Comparison of ENCODE assay signal across 16 cellular contexts in the genomic region with DNA sequence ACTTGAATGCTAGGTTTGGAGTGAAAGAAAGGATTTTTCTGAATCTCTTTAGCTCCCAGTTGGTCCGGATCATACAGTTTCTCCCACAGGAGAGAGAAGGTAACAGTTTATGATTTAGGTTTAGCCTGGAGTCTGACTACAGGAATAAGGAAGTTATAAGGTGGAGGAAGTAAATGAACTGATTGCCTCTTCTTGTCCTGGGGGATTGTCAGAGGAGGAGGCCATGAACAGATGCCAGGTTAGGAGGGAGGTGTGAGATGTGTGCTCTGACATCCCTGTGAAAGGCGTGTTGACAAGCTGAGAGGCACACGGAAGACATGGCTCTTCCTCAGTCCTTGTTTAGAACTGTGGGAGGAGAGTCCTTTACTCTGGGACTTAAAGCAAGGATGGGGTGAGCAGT.
A peak's percentile ranks its signal among the peaks of the same experiment; 100 is the strongest.
DNase-seq lines count a peak whose midpoint lies in the region; ATAC-seq, FAIRE-seq and TF ChIP-seq lines count a peak whose summit lies in the region.
"Had no signal": no experiment of that assay in that cellular context is flagged by ENCODE, and none has a peak within 500 bp of the region (broad histone marks: within the 10 kb centered on the region; RNA-seq: fewer than 3 reads in every experiment).

No MANE protein-coding gene starts in this region.

- no peak for DNase-seq in activated naive CD8-positive, alpha-beta T cell treated with anti-CD3 and anti-CD28 coated beads, Interleukin-2, amount 10 ng/mL, durations not matched to agents 7 days and 5 days
- DNase-seq in activated naive CD8-positive, alpha-beta T cell treated with anti-CD3 and anti-CD28 coated beads for 36 hours: no peak
- no peak for DNase-seq in H1 (ENCODE audit: low read depth in 1 of 2, low spot score in 2 of 2)
- DNase-seq in nephron progenitor cell: no peak
- no peak for DNase-seq in activated CD8-positive, alpha-beta T cell treated with anti-CD3 and anti-CD28 coated beads, Interleukin-2, amount 10 ng/mL, durations not matched to agents 7 days and 5 days
- no peak for DNase-seq in NCI-H82 treated with DMSO at 0.1 percent for 48 hours (lab: John Stamatoyannopoulos, UW; ENCODE audit: unreplicated experiment)
- DNase-seq in hippocampal formation (lab: John Stamatoyannopoulos, UW): no peak
- DNase-seq: 8988T; AML-193; Calu3; CD4-positive, CD25-positive, alpha-beta regulatory T cell; DMS 273 treated with DMSO at 0.1 percent for 48 hours; GM23248; H7 had no signal

- TF ChIP-seq CTCF in H1 (IDR thresholded peaks at IDR 0.05; ENCODE audit: control extremely low read depth in 1 of 3, insufficient read depth in 1 of 3, low read depth in 1 of 3, low read length in 3 of 3) (no peak), nephron progenitor cell (IDR thresholded peaks at IDR 0.05) (no peak)

- no peak overlapping the region for H3K4me2 ChIP-seq in H1 (ENCODE audit: insufficient read depth in 1 of 2, low read depth in 2 of 2, low read length in 2 of 2)
- H3K4me2 ChIP-seq: BLaER1 treated with 17β-estradiol and CSF1 and Interleukin-3, amounts not matched to agents 10 nM and 100 nM had no signal

- H4K5ac ChIP-seq in H1 (ENCODE audit: insufficient read length, low read depth, low read length): no peak overlapping the region

- H3K27me3 Mint-ChIP-seq in activated naive CD8-positive, alpha-beta T cell treated with anti-CD3 and anti-CD28 coated beads, Interleukin-2, amount 10 ng/mL, durations not matched to agents 7 days and 5 days: peaks cover 2% of the 10 kb centered on the region
- H3K27me3 Mint-ChIP-seq in activated naive CD8-positive, alpha-beta T cell treated with anti-CD3 and anti-CD28 coated beads for 36 hours: no peaks in the 10 kb centered on the region
- H3K27me3 Mint-ChIP-seq in nephron progenitor cell (ENCODE audit: low read depth, poor library complexity): peaks cover 1% of the 10 kb centered on the region
- H3K27me3 Mint-ChIP-seq in activated CD8-positive, alpha-beta T cell treated with anti-CD3 and anti-CD28 coated beads, Interleukin-2, amount 10 ng/mL, durations not matched to agents 7 days and 5 days (ENCODE audit: low read depth): no peaks in the 10 kb centered on the region
- H3K27me3 Mint-ChIP-seq: CD4-positive, CD25-positive, alpha-beta regulatory T cell had no signal

- H2BK5ac ChIP-seq in H1 (ENCODE audit: low read depth, low read length): no peak overlapping the region

- H2BK12ac ChIP-seq in H1 (ENCODE audit: low read depth, low read length): no peak overlapping the region

- no peaks in the 10 kb centered on the region for H3K9me3 ChIP-seq in H1 (ENCODE audit: insufficient read depth in 2 of 2, low read depth in 1 of 2, low read length in 1 of 2)
- H3K9me3 ChIP-seq: BLaER1 treated with 17β-estradiol and CSF1 and Interleukin-3, amounts not matched to agents 10 nM and 100 nM had no signal

- H3K4ac ChIP-seq in H1 (replicated peaks; ENCODE audit: insufficient read length, low read depth, low read length): no peak overlapping the region

- H4K20me1 ChIP-seq in H1 (replicated peaks in 1 of 2; ENCODE audit: control insufficient read depth in 1 of 2, insufficient read depth in 2 of 2, low read length in 2 of 2): no peaks in the 10 kb centered on the region
- H4K20me1 ChIP-seq: BLaER1 treated with 17β-estradiol and CSF1 and Interleukin-3, amounts not matched to agents 10 nM and 100 nM had no signal

- no peak for FAIRE-seq in H1 (lab: Jason Lieb, UNC)

- no peak overlapping the region for H3K9ac ChIP-seq in H1 (replicated peaks in 1 of 4; ENCODE audit: extremely low read depth in 1 of 4, low read depth in 3 of 4, low read length in 3 of 4)
- H3K9ac ChIP-seq: BLaER1 treated with 17β-estradiol and CSF1 and Interleukin-3, amounts not matched to agents 10 nM and 100 nM; GM23248 had no signal

- TF ChIP-seq RAD21 in H1 (IDR thresholded peaks at IDR 0.05 in 1 of 2, conservative IDR thresholded peaks at IDR 0.05 in 1 of 2; ENCODE audit: low read depth in 2 of 2, low read length in 2 of 2): no peak

- H3K18ac ChIP-seq in H1 (ENCODE audit: extremely low read depth, low read length): no peak overlapping the region

- no peak overlapping the region for H4K8ac ChIP-seq in H1 (ENCODE audit: extremely low read depth, insufficient read depth, low read length)

- H3K9me3 Mint-ChIP-seq in activated naive CD8-positive, alpha-beta T cell treated with anti-CD3 and anti-CD28 coated beads, Interleukin-2, amount 10 ng/mL, durations not matched to agents 7 days and 5 days: peaks cover 2% of the 10 kb centered on the region
- no peaks in the 10 kb centered on the region for H3K9me3 Mint-ChIP-seq in activated naive CD8-positive, alpha-beta T cell treated with anti-CD3 and anti-CD28 coated beads for 36 hours
- no peaks in the 10 kb centered on the region for H3K9me3 Mint-ChIP-seq in nephron progenitor cell
- no peaks in the 10 kb centered on the region for H3K9me3 Mint-ChIP-seq in activated CD8-positive, alpha-beta T cell treated with anti-CD3 and anti-CD28 coated beads, Interleukin-2, amount 10 ng/mL, durations not matched to agents 7 days and 5 days (ENCODE audit: insufficient read depth)

- POLR2A ChIA-PET in activated naive CD8-positive, alpha-beta T cell treated with anti-CD3 and anti-CD28 coated beads, Interleukin-2, amount 10 ng/mL, durations not matched to agents 7 days and 5 days (lab: Charles Lee): no interaction called here
- POLR2A ChIA-PET in H1 (lab: Charles Lee; ENCODE audit: partially characterized antibody): interaction anchor here (1.1 kb wide), 1 partner anchor 10 kb away, joined by 3 read pairs; no protein-coding TSS in a partner anchor
- POLR2A ChIA-PET in activated CD8-positive, alpha-beta T cell treated with anti-CD3 and anti-CD28 coated beads, Interleukin-2, amount 10 ng/mL, durations not matched to agents 7 days and 5 days (lab: Charles Lee): no interaction called here

- ATAC-seq in activated naive CD8-positive, alpha-beta T cell treated with anti-CD3 and anti-CD28 coated beads, Interleukin-2, amount 10 ng/mL, durations not matched to agents 7 days and 5 days (ENCODE audit: low read depth): no peak
- ATAC-seq in activated CD8-positive, alpha-beta T cell treated with anti-CD3 and anti-CD28 coated beads, Interleukin-2, amount 10 ng/mL, durations not matched to agents 7 days and 5 days: no peak

- H3K27me3 ChIP-seq in H1 (replicated peaks in 1 of 4; ENCODE audit: control insufficient read depth in 3 of 4, extremely low read depth in 1 of 4, insufficient read depth in 3 of 4, low read length in 3 of 4): no peaks in the 10 kb centered on the region
- H3K27me3 ChIP-seq: BLaER1 treated with 17β-estradiol and CSF1 and Interleukin-3, amounts not matched to agents 10 nM and 100 nM had no signal

- no peak for TF ChIP-seq POLR2A in H1 (IDR thresholded peaks at IDR 0.05; ENCODE audit: control extremely low read depth in 1 of 2, low read depth in 2 of 2, low read length in 2 of 2)

- no peaks in the 10 kb centered on the region for H3K36me3 ChIP-seq in H1 (ENCODE audit: control insufficient read depth in 2 of 4, insufficient read depth in 4 of 4, low read length in 3 of 4)
- H3K36me3 ChIP-seq: BLaER1 treated with 17β-estradiol and CSF1 and Interleukin-3, amounts not matched to agents 10 nM and 100 nM had no signal

- H2BK120ac ChIP-seq in H1 (replicated peaks; ENCODE audit: low read depth, low read length): no peak overlapping the region

- CTCF ChIA-PET in H1 (lab: Charles Lee; ENCODE audit: partially characterized antibody): interaction anchor here (0.6 to 4.0 kb wide), 3 partner anchors 11 to 77 kb away, joined by 3 to 17 read pairs (median 3); no protein-coding TSS in a partner anchor
- CTCF ChIA-PET in activated CD8-positive, alpha-beta T cell treated with anti-CD3 and anti-CD28 coated beads, Interleukin-2, amount 10 ng/mL, durations not matched to agents 7 days and 5 days (lab: Charles Lee): no interaction called here

- no peak overlapping the region for H3K4me3 Mint-ChIP-seq in activated naive CD8-positive, alpha-beta T cell treated with anti-CD3 and anti-CD28 coated beads, Interleukin-2, amount 10 ng/mL, durations not matched to agents 7 days and 5 days
- no peak overlapping the region for H3K4me3 Mint-ChIP-seq in activated naive CD8-positive, alpha-beta T cell treated with anti-CD3 and anti-CD28 coated beads for 36 hours
- no peak overlapping the region for H3K4me3 Mint-ChIP-seq in nephron progenitor cell
- H3K4me3 Mint-ChIP-seq in activated CD8-positive, alpha-beta T cell treated with anti-CD3 and anti-CD28 coated beads, Interleukin-2, amount 10 ng/mL, durations not matched to agents 7 days and 5 days: no peak overlapping the region
- H3K4me3 Mint-ChIP-seq: CD4-positive, CD25-positive, alpha-beta regulatory T cell had no signal

- H3K4me3 ChIP-seq in H1 (ENCODE audit: extremely low read depth in 1 of 4, insufficient read depth in 2 of 4, low read depth in 3 of 4, low read length in 4 of 4): no peak overlapping the region
- H3K4me3 ChIP-seq: BLaER1 treated with 17β-estradiol and CSF1 and Interleukin-3, amounts not matched to agents 10 nM and 100 nM; GM23248 had no signal

- H3K4me1 ChIP-seq in H1 (replicated peaks in 1 of 4; ENCODE audit: control insufficient read depth in 3 of 4, insufficient read depth in 4 of 4, low read length in 3 of 4): peaks cover 0 to 13% (median 5%) of the 10 kb centered on the region in 4 experiments; a peak in 4 of 7 replicates

- no peak overlapping the region for H2BK20ac ChIP-seq in H1 (ENCODE audit: low read length)

- H3K79me2 ChIP-seq in H1 (ENCODE audit: control insufficient read depth in 1 of 2, insufficient read depth in 2 of 2, low read length in 2 of 2): no peaks in the 10 kb centered on the region

- no peak for TF ChIP-seq EP300 in H1 (IDR thresholded peaks at IDR 0.05; ENCODE audit: borderline replicate concordance in 1 of 2, low read depth in 2 of 2, low read length in 2 of 2)

- H3K4me1 Mint-ChIP-seq in activated naive CD8-positive, alpha-beta T cell treated with anti-CD3 and anti-CD28 coated beads, Interleukin-2, amount 10 ng/mL, durations not matched to agents 7 days and 5 days: no peaks in the 10 kb centered on the region
- no peaks in the 10 kb centered on the region for H3K4me1 Mint-ChIP-seq in activated naive CD8-positive, alpha-beta T cell treated with anti-CD3 and anti-CD28 coated beads for 36 hours
- H3K4me1 Mint-ChIP-seq in nephron progenitor cell: peaks cover 81% of the 10 kb centered on the region
- no peaks in the 10 kb centered on the region for H3K4me1 Mint-ChIP-seq in activated CD8-positive, alpha-beta T cell treated with anti-CD3 and anti-CD28 coated beads, Interleukin-2, amount 10 ng/mL, durations not matched to agents 7 days and 5 days (ENCODE audit: low read depth)
- H3K4me1 Mint-ChIP-seq: CD4-positive, CD25-positive, alpha-beta regulatory T cell had no signal

- H3K27ac Mint-ChIP-seq in activated naive CD8-positive, alpha-beta T cell treated with anti-CD3 and anti-CD28 coated beads, Interleukin-2, amount 10 ng/mL, durations not matched to agents 7 days and 5 days: peak overlapping the region; percentile 10
- no peak overlapping the region for H3K27ac Mint-ChIP-seq in activated naive CD8-positive, alpha-beta T cell treated with anti-CD3 and anti-CD28 coated beads for 36 hours
- peak overlapping the region; percentile 24 for H3K27ac Mint-ChIP-seq in nephron progenitor cell
- H3K27ac Mint-ChIP-seq in activated CD8-positive, alpha-beta T cell treated with anti-CD3 and anti-CD28 coated beads, Interleukin-2, amount 10 ng/mL, durations not matched to agents 7 days and 5 days: no peak overlapping the region

- no peak overlapping the region for H3K14ac ChIP-seq in H1 (ENCODE audit: insufficient read length)

- peaks cover 2% of the 10 kb centered on the region for H3K36me3 Mint-ChIP-seq in activated naive CD8-positive, alpha-beta T cell treated with anti-CD3 and anti-CD28 coated beads, Interleukin-2, amount 10 ng/mL, durations not matched to agents 7 days and 5 days
- no peaks in the 10 kb centered on the region for H3K36me3 Mint-ChIP-seq in activated naive CD8-positive, alpha-beta T cell treated with anti-CD3 and anti-CD28 coated beads for 36 hours
- no peaks in the 10 kb centered on the region for H3K36me3 Mint-ChIP-seq in nephron progenitor cell (ENCODE audit: low read depth)
- no peaks in the 10 kb centered on the region for H3K36me3 Mint-ChIP-seq in activated CD8-positive, alpha-beta T cell treated with anti-CD3 and anti-CD28 coated beads, Interleukin-2, amount 10 ng/mL, durations not matched to agents 7 days and 5 days (ENCODE audit: low read depth)
- H3K36me3 Mint-ChIP-seq: CD4-positive, CD25-positive, alpha-beta regulatory T cell had no signal

- WGBS in H1 (ENCODE audit: extremely low coverage in 1 of 2, insufficient coverage in 1 of 2, insufficient read length in 1 of 2, insufficient replicate concordance in 2 of 2, low coverage in 1 of 2, low lambda C conversion rate in 2 of 2, missing lambda C conversion rate in 1 of 2), 2 experiments: 96% methylated on average over 3 of the region's 3 CpGs; no CpG with 5 or more reads in 1 of the 2 experiments

- no peak overlapping the region for H2AK5ac ChIP-seq in H1 (ENCODE audit: low read depth, low read length)

- no peaks in the 10 kb centered on the region for H3K23me2 ChIP-seq in H1 (ENCODE audit: low read depth, low read length)

- H2BK15ac ChIP-seq in H1 (ENCODE audit: low read length): 0 out of 2 replicates have a peak overlapping the region, but pooled peaks have one; percentile 13

- H3K27ac ChIP-seq in H1 (ENCODE audit: low read depth, low read length): no peak overlapping the region
- H3K27ac ChIP-seq: BLaER1 treated with 17β-estradiol and CSF1 and Interleukin-3, amounts not matched to agents 10 nM and 100 nM; GM23248; HL-60 had no signal

- H3K23ac ChIP-seq in H1 (ENCODE audit: insufficient read length): no peak overlapping the region

- no peaks in the 10 kb centered on the region for H3K79me1 ChIP-seq in H1 (ENCODE audit: low read depth, low read length)

- peak overlapping the region; percentile 47; the same call in 1 of the 2 replicates for H2AFZ ChIP-seq in H1 (ENCODE audit: low read length)
- H2AFZ ChIP-seq: GM23248 had no signal

- H4K91ac ChIP-seq in H1 (replicated peaks; ENCODE audit: insufficient read length, low read length): no peak overlapping the region

- no peak overlapping the region for H3K56ac ChIP-seq in H1 (replicated peaks; ENCODE audit: insufficient read length, low read depth, low read length)

Comparison
In these comparisons a context has a peak if more than half of its experiments do, and no peak if none do; other contexts are left out.
1. H3K27ac Mint-ChIP-seq: peak in activated naive CD8-positive, alpha-beta T cell treated with anti-CD3 and anti-CD28 coated beads, Interleukin-2, amount 10 ng/mL, durations not matched to agents 7 days and 5 days (single experiment) and nephron progenitor cell (single experiment); none in activated naive CD8-positive, alpha-beta T cell treated with anti-CD3 and anti-CD28 coated beads for 36 hours (single experiment) and activated CD8-positive, alpha-beta T cell treated with anti-CD3 and anti-CD28 coated beads, Interleukin-2, amount 10 ng/mL, durations not matched to agents 7 days and 5 days (single experiment).